In the genomic region with DNA sequence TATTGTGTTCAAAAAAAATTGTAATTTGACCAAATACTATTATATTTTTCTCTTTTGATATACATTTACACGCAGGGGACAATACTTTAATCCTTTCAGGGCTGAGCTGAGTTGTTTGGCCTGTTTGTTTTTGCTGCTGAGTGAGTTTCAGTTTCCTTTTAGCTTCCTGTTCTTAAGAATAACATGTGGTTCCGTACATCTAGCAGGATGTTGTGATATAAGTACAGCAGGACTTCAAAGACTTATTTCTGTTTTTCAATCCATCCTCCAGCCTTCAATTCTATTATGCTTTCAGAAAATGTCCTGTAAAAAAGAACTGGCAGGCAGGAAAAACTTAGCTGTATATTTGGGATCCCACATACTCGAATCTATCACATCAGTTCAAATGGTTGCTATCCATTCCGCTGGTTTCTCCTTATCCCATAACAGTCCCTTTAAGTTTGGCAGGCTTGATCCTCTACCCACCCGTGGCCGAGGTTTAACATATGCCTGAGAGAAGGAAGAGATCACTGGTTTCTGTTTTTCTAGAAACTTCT, we compare ENCODE assay signal across 9 cellular contexts.
DNase-seq lines count a peak whose midpoint lies in the region; ATAC-seq, FAIRE-seq and TF ChIP-seq lines count a peak whose summit lies in the region.
"Had no signal": no experiment of that assay in that cellular context is flagged by ENCODE, and none has a peak within 500 bp of the region (broad histone marks: within the 10 kb centered on the region; RNA-seq: fewer than 3 reads in every experiment).

No MANE protein-coding gene starts in this region.

- H3K36me3 ChIP-seq in Karpas-422 (ENCODE audit: insufficient read depth, low read length) (no peaks in the 10 kb centered on the region), right lobe of liver (no peaks in the 10 kb centered on the region), sigmoid colon (no peaks in the 10 kb centered on the region), esophagus muscularis mucosa (no peaks in the 10 kb centered on the region)
- H3K36me3 ChIP-seq: neutrophil had no signal

- H3K4me1 ChIP-seq in Karpas-422 (ENCODE audit: low read length) (no peaks in the 10 kb centered on the region), right lobe of liver (no peaks in the 10 kb centered on the region), sigmoid colon (no peaks in the 10 kb centered on the region), esophagus muscularis mucosa (no peaks in the 10 kb centered on the region)

- peak overlapping the region; percentile 54; the same call in 1 of the 2 replicates for H2AFZ ChIP-seq in Karpas-422 (ENCODE audit: low read length)

- H3K4me3 ChIP-seq in Karpas-422 (ENCODE audit: low read length): no peak overlapping the region
- H3K4me3 ChIP-seq in right lobe of liver: no peak overlapping the region
- no peak overlapping the region for H3K4me3 ChIP-seq in sigmoid colon
- peak overlapping the region in 1 of 4 donors; percentile 28 for H3K4me3 ChIP-seq in esophagus muscularis mucosa

- WGBS in right lobe of liver (ENCODE audit: insufficient coverage, low coverage, low lambda C conversion rate, missing lambda C conversion rate): 21% methylated on average over 6 of the region's 6 CpGs
- WGBS in sigmoid colon, 2 donors: 35 to 43% methylated on average over 6 of the region's 6 CpGs
- WGBS in esophagus muscularis mucosa: 58% methylated on average over 6 of the region's 6 CpGs

- no peaks in the 10 kb centered on the region for H3K9me3 ChIP-seq in Karpas-422 (ENCODE audit: low read length)
- H3K9me3 ChIP-seq in right lobe of liver: no peaks in the 10 kb centered on the region
- H3K9me3 ChIP-seq in sigmoid colon: peaks cover 0 to 3% (median 0%) of the 10 kb centered on the region in 4 donors
- no peaks in the 10 kb centered on the region for H3K9me3 ChIP-seq in esophagus muscularis mucosa
- H3K9me3 ChIP-seq: neutrophil had no signal

- H3K27me3 Mint-ChIP-seq in activated naive CD8-positive, alpha-beta T cell treated with anti-CD3 and anti-CD28 coated beads, Interleukin-2, amount 50 U/mL, for 24 hours: no peaks in the 10 kb centered on the region

- no peak overlapping the region for H3K27ac ChIP-seq in Karpas-422 (ENCODE audit: low read length)
- H3K27ac ChIP-seq in right lobe of liver: peak overlapping the region in 2 of 3 donors; percentile 12 to 20
- H3K27ac ChIP-seq in sigmoid colon: no peak overlapping the region
- no peak overlapping the region for H3K27ac ChIP-seq in esophagus muscularis mucosa (replicated peaks in 1 of 4)
- H3K27ac ChIP-seq: neutrophil had no signal

- H3K9ac ChIP-seq in Karpas-422 (ENCODE audit: low read length): no peak overlapping the region

- 0 out of 2 replicates have a peak, but pooled peaks cover 3% of the 10 kb centered on the region for H3K9me2 ChIP-seq in Karpas-422 (replicated peaks; ENCODE audit: insufficient read depth, low read length)

- TF ChIP-seq POLR2A in GM12891 (IDR thresholded peaks at IDR 0.05; ENCODE audit: low read depth, low read length) (no peak), right lobe of liver (IDR thresholded peaks at IDR 0.05) (no peak), sigmoid colon (IDR thresholded peaks at IDR 0.05) (no peak), esophagus muscularis mucosa (IDR thresholded peaks at IDR 0.05; ENCODE audit: low read depth) (no peak)

- peaks cover 33% of the 10 kb centered on the region for H3K4me1 Mint-ChIP-seq in activated naive CD8-positive, alpha-beta T cell treated with anti-CD3 and anti-CD28 coated beads, Interleukin-2, amount 50 U/mL, for 24 hours

- H3K79me2 ChIP-seq in Karpas-422 (ENCODE audit: low read length): no peaks in the 10 kb centered on the region

- DNase-seq in GM12891 (ENCODE audit: insufficient read length, low spot score) (no peak), Karpas-422 (peak; percentile 41), right lobe of liver (no peak), middle frontal gyrus (ENCODE audit: extremely low spot score, low spot score) (no peak), sigmoid colon (no peak), esophagus muscularis mucosa (ENCODE audit: extremely low spot score) (no peak)
- DNase-seq in activated naive CD8-positive, alpha-beta T cell treated with anti-CD3 and anti-CD28 coated beads, Interleukin-2, amount 50 U/mL, for 24 hours: no peak

- H3K27ac Mint-ChIP-seq in activated naive CD8-positive, alpha-beta T cell treated with anti-CD3 and anti-CD28 coated beads, Interleukin-2, amount 50 U/mL, for 24 hours: peak overlapping the region; percentile 87

- H3K36me3 Mint-ChIP-seq in activated naive CD8-positive, alpha-beta T cell treated with anti-CD3 and anti-CD28 coated beads, Interleukin-2, amount 50 U/mL, for 24 hours (ENCODE audit: low read depth): peaks cover 13% of the 10 kb centered on the region

- H3K4me2 ChIP-seq in Karpas-422 (ENCODE audit: low read depth, low read length, poor library complexity, severe bottlenecking): peak overlapping the region; percentile 4

- H3K27me3 ChIP-seq in Karpas-422 (ENCODE audit: low read length) (no peaks in the 10 kb centered on the region), right lobe of liver (no peaks in the 10 kb centered on the region), sigmoid colon (no peaks in the 10 kb centered on the region), esophagus muscularis mucosa (no peaks in the 10 kb centered on the region)
- H3K27me3 ChIP-seq: neutrophil had no signal

- TF ChIP-seq EP300 in sigmoid colon (IDR thresholded peaks at IDR 0.05) (no peak), esophagus muscularis mucosa (IDR thresholded peaks at IDR 0.05) (no peak)

- peak; percentile 86 for FAIRE-seq in GM12891 (lab: Jason Lieb, UNC)

- no peak for TF ChIP-seq CTCF in right lobe of liver (IDR thresholded peaks at IDR 0.05)
- no peak for TF ChIP-seq CTCF in sigmoid colon (IDR thresholded peaks at IDR 0.05)
- no peak for TF ChIP-seq CTCF in esophagus muscularis mucosa (IDR thresholded peaks at IDR 0.05)

- H3K9me3 Mint-ChIP-seq in activated naive CD8-positive, alpha-beta T cell treated with anti-CD3 and anti-CD28 coated beads, Interleukin-2, amount 50 U/mL, for 24 hours: peaks cover 12% of the 10 kb centered on the region

- intact Hi-C loops in right lobe of liver (cut with DNase I): no loop called here
- intact Hi-C loops in sigmoid colon (cut with DNase I): no loop called here
- intact Hi-C loops in esophagus muscularis mucosa (cut with DNase I): no loop called here

- H4K20me1 ChIP-seq in Karpas-422 (ENCODE audit: insufficient read depth, low read depth, low read length): no peaks in the 10 kb centered on the region

- H3K4me3 Mint-ChIP-seq in activated naive CD8-positive, alpha-beta T cell treated with anti-CD3 and anti-CD28 coated beads, Interleukin-2, amount 50 U/mL, for 24 hours: peak overlapping the region; percentile 63

- ATAC-seq in GM21717 (IDR thresholded peaks at IDR 0.05; ENCODE audit: unreplicated experiment) (peak; percentile 99), right lobe of liver (peak; percentile 67 to 92 (median 82))
- ATAC-seq in activated naive CD8-positive, alpha-beta T cell treated with anti-CD3 and anti-CD28 coated beads, Interleukin-2, amount 50 U/mL, for 24 hours: peak; percentile 84

TF ChIP-seq in GM12891, 5 proteins besides CTCF, POLR2A, EP300 and RAD21:
- TF ChIP-seq SPI1 (IDR thresholded peaks at IDR 0.05; ENCODE audit: low read depth, low read length) (0 out of 2 replicates have a peak, but pooled peaks have one; percentile 17), TAF1 (IDR thresholded peaks at IDR 0.05; ENCODE audit: low read depth, low read length) (no peak), POU2F2 (IDR thresholded peaks at IDR 0.05; ENCODE audit: low read depth, low read length) (no peak), POLR2AphosphoS5 (IDR thresholded peaks at IDR 0.05; ENCODE audit: low read depth, low read length) (no peak), PAX5 (IDR thresholded peaks at IDR 0.05; ENCODE audit: insufficient read depth, low read length, severe bottlenecking) (no peak)

Comparison
In these comparisons a context has a peak if more than half of its experiments do, and no peak if none do; other contexts are left out.
1. H3K27ac ChIP-seq: peak in right lobe of liver (2 of 3); none in Karpas-422 (single experiment), sigmoid colon (0 of 4) and esophagus muscularis mucosa (0 of 4).
2. Peak in every context shown above with its lines, with median percentiles within 50 percentile points of each other: ATAC-seq.